23 cellular contexts compared by ENCODE assay signal in genomic region chr6:55918639-55919038, GRCh38. TPM values are rescaled to one million over a fixed set of nuclear protein-coding genes. Genes with fewer than 3 reads are reported as not detected.
DNase-seq lines count a peak whose midpoint lies in the region; ATAC-seq, FAIRE-seq and TF ChIP-seq lines count a peak whose summit lies in the region.
"Had no signal": no experiment of that assay in that cellular context is flagged by ENCODE, and none has a peak within 500 bp of the region (broad histone marks: within the 10 kb centered on the region; RNA-seq: fewer than 3 reads in every experiment).

No MANE protein-coding gene starts in this region.

- H3K36me3 Mint-ChIP-seq in stimulated activated effector memory CD8-positive, alpha-beta T cell treated with anti-CD3 and anti-CD28 coated beads, Interleukin-12 subunit alpha, Interleukin-12 subunit beta, amount 100 ng/mL, for 72 hours, result no peaks in the 10 kb centered on the region
- no peaks in the 10 kb centered on the region for H3K36me3 Mint-ChIP-seq in activated T-helper 17 cell treated with anti-CD3 and anti-CD28 coated beads, Interleukin-2, amount 50 U/mL, for 72 hours (ENCODE audit: low read depth)
- H3K36me3 Mint-ChIP-seq: memory B cell, WTC11 had no signal

- H4K20me1 ChIP-seq in IMR-90 (ENCODE audit: insufficient read depth, low read length) (no peaks in the 10 kb centered on the region), mammary epithelial cell (ENCODE audit: insufficient read depth, low read length) (no peaks in the 10 kb centered on the region), keratinocyte (ENCODE audit: control insufficient read depth, extremely low read depth, insufficient read depth, low read length) (no peaks in the 10 kb centered on the region)

- H3K18ac ChIP-seq in IMR-90 (ENCODE audit: low read depth, low read length), result no peak overlapping the region

- H4K8ac ChIP-seq in IMR-90 (ENCODE audit: low read depth in 2 of 2, low read length in 2 of 2), result no peak overlapping the region

- peaks cover 14% of the 10 kb centered on the region for H3K9me3 Mint-ChIP-seq in stimulated activated effector memory CD8-positive, alpha-beta T cell treated with anti-CD3 and anti-CD28 coated beads, Interleukin-12 subunit alpha, Interleukin-12 subunit beta, amount 100 ng/mL, for 72 hours
- peaks cover 5% of the 10 kb centered on the region for H3K9me3 Mint-ChIP-seq in activated T-helper 17 cell treated with anti-CD3 and anti-CD28 coated beads, Interleukin-2, amount 50 U/mL, for 72 hours
- H3K9me3 Mint-ChIP-seq: WTC11 had no signal

- no peak overlapping the region for H3K27ac Mint-ChIP-seq in stimulated activated effector memory CD8-positive, alpha-beta T cell treated with anti-CD3 and anti-CD28 coated beads, Interleukin-12 subunit alpha, Interleukin-12 subunit beta, amount 100 ng/mL, for 72 hours
- no peak overlapping the region for H3K27ac Mint-ChIP-seq in activated T-helper 17 cell treated with anti-CD3 and anti-CD28 coated beads, Interleukin-2, amount 50 U/mL, for 72 hours
- H3K27ac Mint-ChIP-seq: memory B cell, WTC11 had no signal

- intact Hi-C loops in IMR-90 (cut with micrococcal nuclease) (no loop called here), mammary epithelial cell (cut with micrococcal nuclease) (no loop called here)

- FAIRE-seq in keratinocyte (lab: Jason Lieb, UNC), result no peak
- FAIRE-seq: G401.6 had no signal

- H2AK5ac ChIP-seq in IMR-90 (ENCODE audit: low read depth, low read length), result no peak overlapping the region

- no peak for TF ChIP-seq RAD21 in IMR-90 (IDR thresholded peaks at IDR 0.05; ENCODE audit: low read length)

- H3K4me1 ChIP-seq in ACC112 (ENCODE audit: control insufficient read depth, insufficient read depth, low read length, unreplicated experiment) (peaks cover 37% of the 10 kb centered on the region), IMR-90 (ENCODE audit: control insufficient read depth, insufficient read depth, low read length) (peaks cover 6% of the 10 kb centered on the region), mammary epithelial cell (ENCODE audit: insufficient read depth, low read length) (peaks cover 14% of the 10 kb centered on the region), keratinocyte (ENCODE audit: control insufficient read depth, extremely low read depth, insufficient read depth, low read length) (peaks cover 15% of the 10 kb centered on the region)
- H3K4me1 ChIP-seq: ascending aorta, Caco-2, Peyer's patch, right atrium auricular region had no signal

- H3K4me3 ChIP-seq in ACC112 (ENCODE audit: low read depth, low read length) (peak overlapping the region; percentile 37; the same call in 1 of the 2 replicates), IMR-90 (ENCODE audit: insufficient read depth, low read depth, low read length) (no peak overlapping the region), mammary epithelial cell (replicated peaks in 1 of 3; ENCODE audit: insufficient read depth in 1 of 3, low read depth in 2 of 3, low read length in 3 of 3) (no peak overlapping the region), keratinocyte (ENCODE audit: control insufficient read depth in 2 of 3, extremely low read depth in 1 of 3, insufficient read depth in 2 of 3, low read depth in 1 of 3, low read length in 3 of 3) (no peak overlapping the region)
- H3K4me3 ChIP-seq: ascending aorta, dorsolateral prefrontal cortex, Peyer's patch, right atrium auricular region, tibial nerve had no signal

- H3K36me3 ChIP-seq in ACC112 (ENCODE audit: insufficient read depth, low read length) (no peaks in the 10 kb centered on the region), IMR-90 (ENCODE audit: control insufficient read depth, insufficient read depth, low read length) (no peaks in the 10 kb centered on the region), mammary epithelial cell (ENCODE audit: insufficient read depth, low read length) (no peaks in the 10 kb centered on the region), keratinocyte (ENCODE audit: control insufficient read depth in 2 of 2, extremely low read depth in 1 of 2, insufficient read depth in 2 of 2, low read length in 2 of 2) (no peaks in the 10 kb centered on the region)
- H3K36me3 ChIP-seq: ascending aorta, Peyer's patch, right atrium auricular region, tibial nerve had no signal

- no peak overlapping the region for H3K56ac ChIP-seq in IMR-90 (ENCODE audit: extremely low read depth, insufficient read depth, low read length)

- no peaks in the 10 kb centered on the region for H3K4me1 Mint-ChIP-seq in stimulated activated effector memory CD8-positive, alpha-beta T cell treated with anti-CD3 and anti-CD28 coated beads, Interleukin-12 subunit alpha, Interleukin-12 subunit beta, amount 100 ng/mL, for 72 hours
- H3K4me1 Mint-ChIP-seq in activated T-helper 17 cell treated with anti-CD3 and anti-CD28 coated beads, Interleukin-2, amount 50 U/mL, for 72 hours, result no peaks in the 10 kb centered on the region
- H3K4me1 Mint-ChIP-seq: memory B cell had no signal

- no peak overlapping the region for H4K91ac ChIP-seq in IMR-90 (ENCODE audit: insufficient read depth, low read depth, low read length)

- no peak overlapping the region for H2AK9ac ChIP-seq in IMR-90 (replicated peaks; ENCODE audit: low read depth, low read length, poor library complexity)

- dilution Hi-C loops in IMR-90 (cut with HindIII; ENCODE audit: low sequenced_read_pairs, unreplicated experiment), result no loop called here
- dilution Hi-C loops in mammary epithelial cell (cut with HindIII; ENCODE audit: low sequenced_read_pairs), result no loop called here
- dilution Hi-C loops in keratinocyte (cut with MboI; ENCODE audit: extremely low pct_ligation_motif_present, low sequenced_read_pairs), result no loop called here

- no peak overlapping the region for H2BK15ac ChIP-seq in IMR-90 (ENCODE audit: low read depth, low read length)

- in situ Hi-C loops in IMR-90 (cut with MboI; ENCODE audit: low sequenced_read_pairs), result no loop called here
- in situ Hi-C loops in mammary epithelial cell (cut with MboI; ENCODE audit: low sequenced_read_pairs in 2 of 2), result no loop called here

- H3K4me2 ChIP-seq in IMR-90 (ENCODE audit: low read depth, low read length) (no peak overlapping the region), mammary epithelial cell (ENCODE audit: insufficient read depth, low read depth, low read length) (peak overlapping the region; percentile 30), keratinocyte (ENCODE audit: control insufficient read depth, extremely low read depth, insufficient read depth, low read depth, low read length) (peak overlapping the region; percentile 25)

- no peak overlapping the region for H3K9ac ChIP-seq in IMR-90 (ENCODE audit: low read depth, low read length)
- no peak overlapping the region for H3K9ac ChIP-seq in mammary epithelial cell (ENCODE audit: insufficient read depth, low read length)
- H3K9ac ChIP-seq in keratinocyte (ENCODE audit: control insufficient read depth, extremely low read depth, insufficient read depth, low read length), result no peak overlapping the region

- ATAC-seq in IMR-90 (ENCODE audit: low read depth), result no peak
- ATAC-seq in stimulated activated effector memory CD8-positive, alpha-beta T cell treated with anti-CD3 and anti-CD28 coated beads, Interleukin-12 subunit alpha, Interleukin-12 subunit beta, amount 100 ng/mL, for 72 hours, result no peak
- no peak for ATAC-seq in activated T-helper 17 cell treated with anti-CD3 and anti-CD28 coated beads, Interleukin-2, amount 50 U/mL, for 72 hours (replicated peaks)
- ATAC-seq: WTC11 had no signal

- H3K79me1 ChIP-seq in IMR-90 (ENCODE audit: low read depth in 1 of 2, low read length in 2 of 2), result no peaks in the 10 kb centered on the region

- no peak overlapping the region for H3K4me3 Mint-ChIP-seq in stimulated activated effector memory CD8-positive, alpha-beta T cell treated with anti-CD3 and anti-CD28 coated beads, Interleukin-12 subunit alpha, Interleukin-12 subunit beta, amount 100 ng/mL, for 72 hours
- no peak overlapping the region for H3K4me3 Mint-ChIP-seq in activated T-helper 17 cell treated with anti-CD3 and anti-CD28 coated beads, Interleukin-2, amount 50 U/mL, for 72 hours
- H3K4me3 Mint-ChIP-seq: memory B cell, WTC11 had no signal

- no peak overlapping the region for H4K5ac ChIP-seq in IMR-90 (ENCODE audit: low read depth, low read length)

- TF ChIP-seq CTCF in IMR-90 (conservative IDR thresholded peaks at IDR 0.05; ENCODE audit: low read depth, low read length) (no peak), mammary epithelial cell (conservative IDR thresholded peaks at IDR 0.05 in 1 of 2, IDR thresholded peaks at IDR 0.05 in 1 of 2; ENCODE audit: extremely low read depth in 1 of 2, insufficient read depth in 1 of 2, low read depth in 1 of 2, low read length in 2 of 2) (no peak), keratinocyte (optimal IDR thresholded peaks at IDR 0.05 in 1 of 3, IDR thresholded peaks at IDR 0.05 in 1 of 3, conservative IDR thresholded peaks at IDR 0.05 in 1 of 3; ENCODE audit: extremely low read depth in 1 of 3, insufficient read depth in 2 of 3, low read length in 3 of 3) (no peak)

- no peak overlapping the region for H3K14ac ChIP-seq in IMR-90 (replicated peaks; ENCODE audit: low read depth, low read length)

- no peaks in the 10 kb centered on the region for H3K27me3 Mint-ChIP-seq in activated T-helper 17 cell treated with anti-CD3 and anti-CD28 coated beads, Interleukin-2, amount 50 U/mL, for 72 hours
- H3K27me3 Mint-ChIP-seq: memory B cell had no signal

- no peak overlapping the region for H3K23ac ChIP-seq in IMR-90 (ENCODE audit: low read depth, low read length)

- H3K27ac ChIP-seq in ACC112 (ENCODE audit: low read depth, low read length), result peak overlapping the region; percentile 89
- no peak overlapping the region for H3K27ac ChIP-seq in IMR-90 (ENCODE audit: insufficient read depth, low read length)
- no peak overlapping the region for H3K27ac ChIP-seq in mammary epithelial cell (ENCODE audit: insufficient read depth, low read depth, low read length)
- H3K27ac ChIP-seq in keratinocyte (ENCODE audit: control insufficient read depth, insufficient read depth, low read length), result no peak overlapping the region
- H3K27ac ChIP-seq: ascending aorta, dorsolateral prefrontal cortex, Peyer's patch, right atrium auricular region had no signal

- no peaks in the 10 kb centered on the region for H3K9me3 ChIP-seq in IMR-90 (ENCODE audit: control insufficient read depth, insufficient read depth, low read length)
- no peaks in the 10 kb centered on the region for H3K9me3 ChIP-seq in mammary epithelial cell (replicated peaks; ENCODE audit: insufficient read depth, low read length)
- H3K9me3 ChIP-seq in keratinocyte (ENCODE audit: control insufficient read depth, low read depth, low read length), result no peaks in the 10 kb centered on the region
- H3K9me3 ChIP-seq: ascending aorta, Caco-2, Peyer's patch, right atrium auricular region, tibial nerve had no signal

- no peak overlapping the region for H2BK20ac ChIP-seq in IMR-90 (ENCODE audit: low read depth, low read length)

- no peak overlapping the region for H2BK5ac ChIP-seq in IMR-90 (ENCODE audit: low read depth, low read length, poor library complexity, severe bottlenecking)

- POLR2A ChIA-PET in IMR-90 (lab: Charles Lee; ENCODE audit: unreplicated experiment), result no interaction called here

- no peaks in the 10 kb centered on the region for H3K27me3 ChIP-seq in ACC112 (ENCODE audit: insufficient read depth, low read length)
- no peaks in the 10 kb centered on the region for H3K27me3 ChIP-seq in IMR-90 (ENCODE audit: control insufficient read depth, insufficient read depth, low read length)
- H3K27me3 ChIP-seq in mammary epithelial cell (ENCODE audit: insufficient read depth, low read length), result no peaks in the 10 kb centered on the region
- H3K27me3 ChIP-seq in keratinocyte (ENCODE audit: control insufficient read depth, extremely low read depth, insufficient read depth, low read length), result no peaks in the 10 kb centered on the region
- H3K27me3 ChIP-seq: ascending aorta, dorsolateral prefrontal cortex, Peyer's patch, right atrium auricular region, tibial nerve had no signal

- peak; percentile 79 for DNase-seq in IMR-90
- DNase-seq in mammary epithelial cell, result peak; percentile 50
- no peak for DNase-seq in keratinocyte (ENCODE audit: low read depth, low spot score)
- no peak for DNase-seq in stimulated activated effector memory CD8-positive, alpha-beta T cell treated with anti-CD3 and anti-CD28 coated beads, Interleukin-12 subunit alpha, Interleukin-12 subunit beta, amount 100 ng/mL, for 72 hours (ENCODE audit: low spot score in 2 of 2)
- DNase-seq in kidney glomerular epithelial cell (lab: John Stamatoyannopoulos, UW), result no peak
- DNase-seq in cerebellar nuclear complex (lab: John Stamatoyannopoulos, UW), result no peak
- DNase-seq: activated effector memory CD4-positive, alpha-beta T cell treated with anti-CD3 and anti-CD28 coated beads, Interleukin-2, amount 50 U/mL, for 16 hours; Caco-2; dorsolateral prefrontal cortex; foreskin melanocyte; NCI-H2081 treated with DMSO at 0.1 percent for 48 hours; NCI-H526; Peyer's patch; stimulated activated CD4-positive, alpha-beta T cell treated with anti-CD3 and anti-CD28 coated beads, Interleukin-4, amount 100 ng/mL, for 1 hour had no signal

- CTCF ChIA-PET in IMR-90 (lab: Yijun Ruan, JAX), result interaction anchor here (1.0 kb wide), 1 partner anchor 22 kb away, joined by 3 read pairs; no protein-coding TSS in a partner anchor
- CTCF ChIA-PET in mammary epithelial cell (lab: Charles Lee; ENCODE audit: low non-redundant PET), result no interaction called here

- no CpG with 5 or more reads among the region's 2 CpGs for WGBS in IMR-90 (ENCODE audit: extremely low coverage in 2 of 2, insufficient read length in 1 of 2), 2 experiments
- WGBS in mammary epithelial cell (ENCODE audit: low coverage, missing lambda C conversion rate), result 8% methylated on average over 2 of the region's 2 CpGs

- H3K4ac ChIP-seq in IMR-90 (ENCODE audit: low read depth, low read length), result no peak overlapping the region

- no peak for TF ChIP-seq POLR2A in IMR-90 (IDR thresholded peaks at IDR 0.05; ENCODE audit: low read depth, low read length)

- H2AFZ ChIP-seq in ACC112 (ENCODE audit: low read length, unreplicated experiment), result no peak overlapping the region
- H2AFZ ChIP-seq in IMR-90 (replicated peaks; ENCODE audit: low read length, poor library complexity), result no peak overlapping the region
- H2AFZ ChIP-seq in mammary epithelial cell (ENCODE audit: low read depth, low read length), result no peak overlapping the region
- no peak overlapping the region for H2AFZ ChIP-seq in keratinocyte (ENCODE audit: control insufficient read depth, low read length)

- peaks cover 6% of the 10 kb centered on the region for H3K9me1 ChIP-seq in IMR-90 (ENCODE audit: insufficient read depth, low read length)
- no peaks in the 10 kb centered on the region for H3K9me1 ChIP-seq in keratinocyte (ENCODE audit: control insufficient read depth, extremely low read depth, insufficient read depth, low read length)

- no peak overlapping the region for H2BK120ac ChIP-seq in IMR-90 (ENCODE audit: low read depth, low read length)

- H3K79me2 ChIP-seq in ACC112 (ENCODE audit: control insufficient read depth, insufficient read depth, low read length, unreplicated experiment), result no peaks in the 10 kb centered on the region
- no peaks in the 10 kb centered on the region for H3K79me2 ChIP-seq in mammary epithelial cell (ENCODE audit: insufficient read depth, low read length)
- H3K79me2 ChIP-seq in keratinocyte (ENCODE audit: control insufficient read depth, insufficient read depth, low read length), result no peaks in the 10 kb centered on the region

- BruUV-seq in IMR-90 (replicated peaks; lab: Mats Ljungman, UMichigan), result no TSS peak
- no TSS peak for BruUV-seq in mammary epithelial cell (replicated peaks; lab: Mats Ljungman, UMichigan)

RNA-seq across cellular contexts. Expression of gene BMP5, which starts 43.2 kb away (rescaled TPM):
- total RNA-seq in IMR-90 (2012; rRNA removed) (under 0.01 TPM in 2 replicates), mammary epithelial cell (not detected)
- polyA plus RNA-seq in IMR-90 (2012; rRNA removed) (0.02 TPM in 1 of 2 replicates, not detected in the other), mammary epithelial cell (not detected), keratinocyte (not detected in 3 replicates)
- not detected in 2 replicates for polyA plus RNA-seq in IMR-90 (2012; cell fraction: cytosol; rRNA removed)
- polyA plus RNA-seq in IMR-90 (2012; cell fraction: nucleus; rRNA removed; ENCODE audit: low replicate concordance), result not detected in 2 replicates
- polyA minus RNA-seq in mammary epithelial cell (not detected), keratinocyte (not detected in 3 replicates)
- not detected for polyA plus RNA-seq in keratinocyte (2011; ENCODE audit: low read depth)
- not detected in 2 replicates for polyA plus RNA-seq in keratinocyte (2011; cell fraction: cytosol; rRNA removed)
- not detected in 2 replicates for polyA plus RNA-seq in keratinocyte (2011; cell fraction: nucleus; rRNA removed)
- polyA plus RNA-seq in keratinocyte (2012; ENCODE audit: low replicate concordance), result not detected in 2 replicates
- polyA minus RNA-seq in keratinocyte (2011; cell fraction: cytosol; rRNA and poly(A)+ RNA removed), result 0.38 TPM
- polyA minus RNA-seq in keratinocyte (2011; cell fraction: nucleus; rRNA and poly(A)+ RNA removed), result 0.11 TPM in 1 of 2 replicates, not detected in the other
- not detected for total RNA-seq in activated T-helper 17 cell treated with anti-CD3 and anti-CD28 coated beads, Interleukin-2, amount 50 U/mL, for 72 hours
- total RNA-seq: activated CD8-positive, alpha-beta memory T cell treated with anti-CD3 and anti-CD28 coated beads for 36 hours; ascending aorta; WTC11 had no signal

Comparison
In these comparisons a context has a peak if more than half of its experiments do, and no peak if none do; other contexts are left out.
1. DNase-seq: peak in IMR-90 (single experiment) and mammary epithelial cell (single experiment); none in keratinocyte (single experiment), stimulated activated effector memory CD8-positive, alpha-beta T cell treated with anti-CD3 and anti-CD28 coated beads, Interleukin-12 subunit alpha, Interleukin-12 subunit beta, amount 100 ng/mL, for 72 hours (0 of 2), kidney glomerular epithelial cell (single experiment) and cerebellar nuclear complex (0 of 2).